ENCODE assay signal across 16 cellular contexts in the genomic region with DNA sequence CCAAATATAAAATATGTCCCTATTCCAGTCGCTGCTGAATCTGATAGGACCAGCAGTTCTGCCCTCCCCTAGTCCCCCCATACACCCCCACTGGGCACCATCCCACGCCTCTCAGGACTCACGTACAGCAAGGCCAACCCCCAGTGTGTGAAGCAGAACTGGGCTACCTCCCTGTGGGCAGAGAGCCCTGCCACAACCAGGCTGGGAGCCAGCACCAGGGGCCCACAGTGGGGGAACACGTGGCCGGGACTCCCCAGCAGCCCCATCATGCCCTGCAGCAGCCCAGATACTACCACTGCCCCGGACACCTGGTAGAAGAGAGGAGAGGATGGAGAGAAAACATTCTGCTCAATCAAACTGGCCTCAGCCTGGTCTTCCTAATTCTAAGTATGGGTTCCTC. TPM values are rescaled to one million over a fixed set of nuclear protein-coding genes. Genes with fewer than 3 reads are reported as not detected.
DNase-seq lines count a peak whose midpoint lies in the region; ATAC-seq and TF ChIP-seq lines count a peak whose summit lies in the region.
"Had no signal": no experiment of that assay in that cellular context is flagged by ENCODE, and none has a peak within 500 bp of the region (broad histone marks: within the 10 kb centered on the region; RNA-seq: fewer than 3 reads in every experiment).

No MANE protein-coding gene starts in this region.

- H3K79me2 ChIP-seq in Karpas-422 (ENCODE audit: low read length), result no peaks in the 10 kb centered on the region

- H3K4me3 ChIP-seq in left ventricle myocardium inferior (no peak overlapping the region), Karpas-422 (ENCODE audit: low read length) (no peak overlapping the region)
- H3K4me3 ChIP-seq: GM23338, SJSA1 had no signal

- no peak for DNase-seq in left ventricle myocardium superior
- DNase-seq in left ventricle myocardium inferior, result no peak
- DNase-seq in Karpas-422, result peak; percentile 39
- DNase-seq in endothelial cell (ENCODE audit: low spot score), result no peak
- no peak for DNase-seq in stimulated activated naive B cell treated with anti-CD40 and anti-IgM and Interleukin-4, amounts not matched to agents 10 μg/mL and 1 μg/mL and 100 μg/mL, for 72 hours
- no peak for DNase-seq in activated CD8-positive, alpha-beta memory T cell treated with anti-CD3 and anti-CD28 coated beads, Interleukin-2, amount 10 ng/mL, durations not matched to agents 7 days and 5 days
- no peak for DNase-seq in NCI-H2196 (lab: John Stamatoyannopoulos, UW; ENCODE audit: unreplicated experiment)
- DNase-seq: C1 segment of cervical spinal cord, HFFc6, MM.1S, NCI-H1105, NCI-H187, NCI-H2171 had no signal

- H3K36me3 ChIP-seq in left ventricle myocardium inferior (peaks cover 14% of the 10 kb centered on the region), Karpas-422 (ENCODE audit: insufficient read depth, low read length) (0 out of 2 replicates have a peak, but pooled peaks cover 4% of the 10 kb centered on the region)
- H3K36me3 ChIP-seq: SJSA1 had no signal

- H4K20me1 ChIP-seq in Karpas-422 (ENCODE audit: insufficient read depth, low read depth, low read length), result no peaks in the 10 kb centered on the region

- intact Hi-C loops in left ventricle myocardium superior (cut with micrococcal nuclease) (no loop called here), left ventricle myocardium inferior (cut with micrococcal nuclease) (loop anchor here (10.0 kb wide), 1 partner anchor 56 kb away; a partner anchor contains a TSS)

- H2AFZ ChIP-seq in Karpas-422 (ENCODE audit: low read length), result no peak overlapping the region
- H2AFZ ChIP-seq: GM23338 had no signal

- H3K27ac Mint-ChIP-seq in endothelial cell (ENCODE audit: unreplicated experiment), result no peak overlapping the region
- no peak overlapping the region for H3K27ac Mint-ChIP-seq in stimulated activated naive B cell treated with anti-CD40 and anti-IgM and Interleukin-4, amounts not matched to agents 10 μg/mL and 1 μg/mL and 100 μg/mL, for 72 hours
- no peak overlapping the region for H3K27ac Mint-ChIP-seq in activated CD8-positive, alpha-beta memory T cell treated with anti-CD3 and anti-CD28 coated beads, Interleukin-2, amount 10 ng/mL, durations not matched to agents 7 days and 5 days
- H3K27ac Mint-ChIP-seq: HFFc6 had no signal

- TF ChIP-seq CTCF in left ventricle myocardium inferior (IDR thresholded peaks at IDR 0.05; ENCODE audit: borderline replicate concordance) (no peak), endothelial cell (IDR thresholded peaks at IDR 0.05; ENCODE audit: unreplicated experiment) (no peak)

- H3K9ac ChIP-seq in Karpas-422 (ENCODE audit: low read length), result no peak overlapping the region

- H3K4me1 ChIP-seq in left ventricle myocardium inferior, result peaks cover 17% of the 10 kb centered on the region
- H3K4me1 ChIP-seq in Karpas-422 (ENCODE audit: low read length), result no peaks in the 10 kb centered on the region
- H3K4me1 ChIP-seq: SJSA1 had no signal

- peaks cover 9% of the 10 kb centered on the region for H3K4me1 Mint-ChIP-seq in endothelial cell (ENCODE audit: unreplicated experiment)
- peaks cover 24 to 25% of the 10 kb centered on the region in 2 donors for H3K4me1 Mint-ChIP-seq in stimulated activated naive B cell treated with anti-CD40 and anti-IgM and Interleukin-4, amounts not matched to agents 10 μg/mL and 1 μg/mL and 100 μg/mL, for 72 hours
- peaks cover 14% of the 10 kb centered on the region for H3K4me1 Mint-ChIP-seq in activated CD8-positive, alpha-beta memory T cell treated with anti-CD3 and anti-CD28 coated beads, Interleukin-2, amount 10 ng/mL, durations not matched to agents 7 days and 5 days

- CTCF ChIA-PET in activated CD8-positive, alpha-beta memory T cell treated with anti-CD3 and anti-CD28 coated beads, Interleukin-2, amount 10 ng/mL, durations not matched to agents 7 days and 5 days (lab: Charles Lee), result interaction anchor here (6.1 kb wide), 1 partner anchor 38 kb away, joined by 65 read pairs; a partner anchor contains a TSS

- peaks cover 11% of the 10 kb centered on the region for H3K27me3 Mint-ChIP-seq in endothelial cell (ENCODE audit: unreplicated experiment)
- no peaks in the 10 kb centered on the region for H3K27me3 Mint-ChIP-seq in stimulated activated naive B cell treated with anti-CD40 and anti-IgM and Interleukin-4, amounts not matched to agents 10 μg/mL and 1 μg/mL and 100 μg/mL, for 72 hours
- H3K27me3 Mint-ChIP-seq in activated CD8-positive, alpha-beta memory T cell treated with anti-CD3 and anti-CD28 coated beads, Interleukin-2, amount 10 ng/mL, durations not matched to agents 7 days and 5 days, result no peaks in the 10 kb centered on the region

- H3K27me3 ChIP-seq in left ventricle myocardium inferior (ENCODE audit: low read depth), result no peaks in the 10 kb centered on the region
- no peaks in the 10 kb centered on the region for H3K27me3 ChIP-seq in Karpas-422 (ENCODE audit: low read length)
- H3K27me3 ChIP-seq: SJSA1 had no signal

- H3K36me3 Mint-ChIP-seq in endothelial cell (ENCODE audit: low read depth, unreplicated experiment), result peaks cover 13% of the 10 kb centered on the region
- peaks cover 48 to 69% of the 10 kb centered on the region in 2 donors for H3K36me3 Mint-ChIP-seq in stimulated activated naive B cell treated with anti-CD40 and anti-IgM and Interleukin-4, amounts not matched to agents 10 μg/mL and 1 μg/mL and 100 μg/mL, for 72 hours
- H3K36me3 Mint-ChIP-seq in activated CD8-positive, alpha-beta memory T cell treated with anti-CD3 and anti-CD28 coated beads, Interleukin-2, amount 10 ng/mL, durations not matched to agents 7 days and 5 days, result peaks cover 22% of the 10 kb centered on the region

- H3K9me3 ChIP-seq in left ventricle myocardium inferior (replicated peaks) (no peaks in the 10 kb centered on the region), Karpas-422 (ENCODE audit: low read length) (no peaks in the 10 kb centered on the region)
- H3K9me3 ChIP-seq: SJSA1 had no signal

- H3K27ac ChIP-seq in left ventricle myocardium inferior (replicated peaks) (no peak overlapping the region), Karpas-422 (ENCODE audit: low read length) (no peak overlapping the region)
- H3K27ac ChIP-seq: SJSA1 had no signal

- peak overlapping the region; percentile 49 for H3K4me3 Mint-ChIP-seq in endothelial cell (ENCODE audit: unreplicated experiment)
- peak overlapping the region in 1 of 2 donors; percentile 28 for H3K4me3 Mint-ChIP-seq in stimulated activated naive B cell treated with anti-CD40 and anti-IgM and Interleukin-4, amounts not matched to agents 10 μg/mL and 1 μg/mL and 100 μg/mL, for 72 hours
- no peak overlapping the region for H3K4me3 Mint-ChIP-seq in activated CD8-positive, alpha-beta memory T cell treated with anti-CD3 and anti-CD28 coated beads, Interleukin-2, amount 10 ng/mL, durations not matched to agents 7 days and 5 days
- H3K4me3 Mint-ChIP-seq: GM23338, HFFc6 had no signal

- ATAC-seq in left ventricle myocardium superior (peak; percentile 12), HG03097 (IDR thresholded peaks at IDR 0.05; ENCODE audit: low FRiP score, unreplicated experiment) (no peak)
- ATAC-seq in stimulated activated naive B cell treated with anti-CD40 and anti-IgM and Interleukin-4, amounts not matched to agents 10 μg/mL and 1 μg/mL and 100 μg/mL, for 72 hours (replicated peaks), result peak; percentile 29 to 64
- ATAC-seq in activated CD8-positive, alpha-beta memory T cell treated with anti-CD3 and anti-CD28 coated beads, Interleukin-2, amount 10 ng/mL, durations not matched to agents 7 days and 5 days, result no peak

- no peak overlapping the region for H3K4me2 ChIP-seq in Karpas-422 (ENCODE audit: low read depth, low read length, poor library complexity, severe bottlenecking)
- H3K4me2 ChIP-seq: GM23338 had no signal

- no peaks in the 10 kb centered on the region for H3K9me3 Mint-ChIP-seq in endothelial cell (ENCODE audit: unreplicated experiment)
- H3K9me3 Mint-ChIP-seq in stimulated activated naive B cell treated with anti-CD40 and anti-IgM and Interleukin-4, amounts not matched to agents 10 μg/mL and 1 μg/mL and 100 μg/mL, for 72 hours, result no peaks in the 10 kb centered on the region
- no peaks in the 10 kb centered on the region for H3K9me3 Mint-ChIP-seq in activated CD8-positive, alpha-beta memory T cell treated with anti-CD3 and anti-CD28 coated beads, Interleukin-2, amount 10 ng/mL, durations not matched to agents 7 days and 5 days (ENCODE audit: low read depth)
- H3K9me3 Mint-ChIP-seq: GM23338, HFFc6 had no signal

- H3K9me2 ChIP-seq in Karpas-422 (replicated peaks; ENCODE audit: insufficient read depth, low read length), result no peaks in the 10 kb centered on the region

RNA-seq across cellular contexts. Expression of a gene that starts 1.3 kb away (rescaled TPM):
- total RNA-seq in left ventricle myocardium superior (0.37 TPM), left ventricle myocardium inferior (0.58 TPM), endothelial cell (ENCODE audit: unreplicated experiment) (1.7 TPM)
- total RNA-seq in Karpas-422 (2014; rRNA removed; shearing (Covaris generic); ENCODE audit: low replicate concordance), result 2.7 and 3.5 TPM in 2 replicates
- 1 to 10 TPM; 2.6 to 3.2 TPM for total RNA-seq in activated CD8-positive, alpha-beta memory T cell treated with anti-CD3 and anti-CD28 coated beads, Interleukin-2, amount 10 ng/mL, durations not matched to agents 7 days and 5 days
- total RNA-seq: SJSA1 had no signal

RNA-seq across cellular contexts. Expression of a gene that starts 7.9 kb away (rescaled TPM):
- total RNA-seq in left ventricle myocardium superior (7.0 TPM), left ventricle myocardium inferior (6.4 TPM), endothelial cell (ENCODE audit: unreplicated experiment) (11.1 TPM)
- total RNA-seq in Karpas-422 (2014; rRNA removed; shearing (Covaris generic); ENCODE audit: low replicate concordance), result 10.4 and 21.5 TPM in 2 replicates
- total RNA-seq in activated CD8-positive, alpha-beta memory T cell treated with anti-CD3 and anti-CD28 coated beads, Interleukin-2, amount 10 ng/mL, durations not matched to agents 7 days and 5 days, result 10 to 100 TPM; 14.4 to 19.4 TPM

RNA-seq across cellular contexts. Expression of a gene that starts 8.2 kb away (rescaled TPM):
- total RNA-seq in left ventricle myocardium superior, result 65.0 TPM
- 58.1 TPM for total RNA-seq in left ventricle myocardium inferior
- 38.7 and 64.8 TPM in 2 replicates for total RNA-seq in Karpas-422 (2014; rRNA removed; shearing (Covaris generic); ENCODE audit: low replicate concordance)
- 47.1 TPM for total RNA-seq in endothelial cell (ENCODE audit: unreplicated experiment)
- total RNA-seq in activated CD8-positive, alpha-beta memory T cell treated with anti-CD3 and anti-CD28 coated beads, Interleukin-2, amount 10 ng/mL, durations not matched to agents 7 days and 5 days, result 10 to 100 TPM; 66.9 to 72.0 TPM

RNA-seq across cellular contexts. Expression of a gene that starts 9.5 kb away (rescaled TPM):
- total RNA-seq in left ventricle myocardium superior, result 41.1 TPM
- total RNA-seq in left ventricle myocardium inferior, result 29.9 TPM
- total RNA-seq in Karpas-422 (2014; rRNA removed; shearing (Covaris generic); ENCODE audit: low replicate concordance), result 61.1 and 93.8 TPM in 2 replicates
- total RNA-seq in endothelial cell (ENCODE audit: unreplicated experiment), result 90.6 TPM
- 100 to 1,000 TPM in 1 of 2 experiments, 10 to 100 TPM in 1; 95.8 to 110 TPM for total RNA-seq in activated CD8-positive, alpha-beta memory T cell treated with anti-CD3 and anti-CD28 coated beads, Interleukin-2, amount 10 ng/mL, durations not matched to agents 7 days and 5 days

RNA-seq across cellular contexts. Expression of a gene that starts 38.1 kb away (rescaled TPM):
- total RNA-seq in left ventricle myocardium superior, result 20.3 TPM
- 19.7 TPM for total RNA-seq in left ventricle myocardium inferior
- total RNA-seq in Karpas-422 (2014; rRNA removed; shearing (Covaris generic); ENCODE audit: low replicate concordance), result 28.0 and 37.6 TPM in 2 replicates
- total RNA-seq in endothelial cell (ENCODE audit: unreplicated experiment), result 39.7 TPM
- total RNA-seq in activated CD8-positive, alpha-beta memory T cell treated with anti-CD3 and anti-CD28 coated beads, Interleukin-2, amount 10 ng/mL, durations not matched to agents 7 days and 5 days, result 10 to 100 TPM; 60.2 to 60.6 TPM

Comparison
In these comparisons a context has a peak if more than half of its experiments do, and no peak if none do; other contexts are left out.
1. ATAC-seq: peak in left ventricle myocardium superior (single experiment) and stimulated activated naive B cell treated with anti-CD40 and anti-IgM and Interleukin-4, amounts not matched to agents 10 μg/mL and 1 μg/mL and 100 μg/mL, for 72 hours (2 of 2); none in activated CD8-positive, alpha-beta memory T cell treated with anti-CD3 and anti-CD28 coated beads, Interleukin-2, amount 10 ng/mL, durations not matched to agents 7 days and 5 days (single experiment) and HG03097 (single experiment).